11 cellular contexts compared by ENCODE assay signal in the genomic region with DNA sequence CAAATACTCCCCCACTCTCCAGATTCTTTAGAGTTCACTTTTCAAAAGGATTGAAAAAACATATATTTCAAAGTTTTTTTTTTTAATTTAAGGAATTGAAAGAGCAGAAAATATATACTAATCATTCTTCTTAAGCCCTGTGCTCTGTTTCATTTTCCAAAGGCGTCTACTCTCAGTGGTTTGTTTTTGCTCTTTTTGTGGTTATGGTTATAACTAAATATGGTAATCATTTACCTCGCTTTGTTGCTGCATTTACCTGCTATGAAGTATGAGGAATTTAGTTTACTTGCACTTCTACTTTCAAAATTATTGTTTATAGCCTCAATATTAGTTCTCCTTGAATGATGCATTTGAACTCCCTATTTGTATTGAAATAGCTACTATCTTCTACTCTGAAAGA. TPM values are rescaled to one million over a fixed set of nuclear protein-coding genes. Genes with fewer than 3 reads are reported as not detected.
DNase-seq lines count a peak whose midpoint lies in the region; ATAC-seq and TF ChIP-seq lines count a peak whose summit lies in the region.
"Had no signal": no experiment of that assay in that cellular context is flagged by ENCODE, and none has a peak within 500 bp of the region (broad histone marks: within the 10 kb centered on the region; RNA-seq: fewer than 3 reads in every experiment).

No MANE protein-coding gene starts in this region.

- H3K27ac ChIP-seq in left ventricle myocardium inferior (replicated peaks), result no peak overlapping the region
- H3K27ac ChIP-seq: 22Rv1 had no signal

- no peak for TF ChIP-seq CTCF in left ventricle myocardium inferior (IDR thresholded peaks at IDR 0.05; ENCODE audit: borderline replicate concordance)

- H3K36me3 Mint-ChIP-seq in naive B cell, result peaks cover 0 to 8% of the 10 kb centered on the region in 2 donors

- no peaks in the 10 kb centered on the region for H3K4me1 ChIP-seq in left ventricle myocardium inferior

- H3K27me3 ChIP-seq in left ventricle myocardium inferior (ENCODE audit: low read depth), result no peaks in the 10 kb centered on the region

- peak overlapping the region in 2 of 6 donors; percentile 47 to 56 for H3K27ac Mint-ChIP-seq in naive B cell

- peaks cover 4 to 20% (median 17%) of the 10 kb centered on the region in 3 donors for H3K4me1 Mint-ChIP-seq in naive B cell

- peaks cover 5% of the 10 kb centered on the region for H3K9me3 ChIP-seq in left ventricle myocardium inferior (replicated peaks)

- H3K4me3 Mint-ChIP-seq in naive B cell, result peak overlapping the region in 5 of 8 donors; percentile 40 to 74 (median 50)

- peak; percentile 67 to 72 for ATAC-seq in activated CD4-positive, CD25-positive, alpha-beta regulatory T cell treated with anti-CD3 and anti-CD28 coated beads, Interleukin-2, amount 50 U/mL, for 24 hours
- ATAC-seq in GM21717 (IDR thresholded peaks at IDR 0.05; ENCODE audit: unreplicated experiment) (peak; percentile 90), HG03354 (IDR thresholded peaks at IDR 0.05; ENCODE audit: poor library complexity, severe bottlenecking, unreplicated experiment) (peak; percentile 94), naive B cell (ENCODE audit: low read depth in 2 of 2) (peak; percentile 34 to 85)
- ATAC-seq: K562 had no signal

- intact Hi-C loops in left ventricle myocardium inferior (cut with micrococcal nuclease), result no loop called here

- H3K9me3 Mint-ChIP-seq in naive B cell, result peaks cover 0 to 15% (median 2%) of the 10 kb centered on the region in 7 donors

- no peaks in the 10 kb centered on the region for H3K36me3 ChIP-seq in left ventricle myocardium inferior

- no peak overlapping the region for H3K4me3 ChIP-seq in left ventricle myocardium inferior
- H3K4me3 ChIP-seq: K562 had no signal

- no peaks in the 10 kb centered on the region for H3K27me3 Mint-ChIP-seq in naive B cell

- DNase-seq in activated CD4-positive, CD25-positive, alpha-beta regulatory T cell treated with anti-CD3 and anti-CD28 coated beads, Interleukin-2, amount 50 U/mL, for 72 hours, result no peak
- DNase-seq in naive B cell, result peak; percentile 19
- no peak for DNase-seq in NCI-H446 (lab: John Stamatoyannopoulos, UW)
- DNase-seq in left ventricle myocardium inferior, result no peak
- DNase-seq in NCI-H526 treated with DMSO at 0.1 percent for 48 hours (lab: John Stamatoyannopoulos, UW), result no peak
- DNase-seq: activated CD4-positive, CD25-positive, alpha-beta regulatory T cell had no signal

RNA-seq across cellular contexts. Expression of a gene that starts 55.9 kb away (rescaled TPM):
- polyA plus RNA-seq in naive B cell (ENCODE audit: low read depth in 6 of 6), result 10 to 100 TPM in 4 of 6 donors, 1 to 10 TPM in 2; 5.4 to 12.8 (median 10.7) TPM
- total RNA-seq in left ventricle myocardium inferior, result 6.7 TPM
